8 cellular contexts compared by ENCODE assay signal in the genomic region with DNA sequence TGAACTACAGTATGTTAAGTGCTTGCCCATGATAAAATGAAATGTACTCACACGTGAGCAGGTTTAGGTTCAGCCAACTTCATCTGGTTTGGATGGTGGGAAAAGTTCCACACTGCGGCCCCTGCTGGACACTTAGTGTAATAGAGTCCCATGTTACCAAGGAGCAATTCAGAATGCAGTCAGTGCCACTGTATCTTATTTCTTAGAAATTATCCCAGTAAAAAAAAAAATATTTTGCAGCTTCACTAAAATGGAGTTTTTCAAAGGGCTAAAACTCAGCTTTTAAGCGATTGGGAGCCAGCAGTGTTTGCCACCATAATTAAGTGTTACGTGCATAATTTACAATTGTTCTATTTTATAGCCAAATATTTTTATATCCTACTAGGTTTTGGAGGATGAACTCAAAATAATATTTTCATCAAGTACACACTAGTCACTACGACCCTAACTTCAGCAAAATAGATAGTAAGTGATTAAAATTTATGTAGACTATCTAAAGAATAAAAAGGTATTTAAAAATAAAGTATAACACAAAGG.
DNase-seq lines count a peak whose midpoint lies in the region; FAIRE-seq and TF ChIP-seq lines count a peak whose summit lies in the region.

No MANE protein-coding gene starts in this region.

- no peaks in the 10 kb centered on the region for H3K27me3 ChIP-seq in GM23248 (replicated peaks; ENCODE audit: insufficient read depth)
- no peaks in the 10 kb centered on the region for H3K27me3 ChIP-seq in bronchial epithelial cell (ENCODE audit: control insufficient read depth, insufficient read depth, low read length)

- H3K9ac ChIP-seq in GM23248 (no peak overlapping the region), kidney (ENCODE audit: low read length in 2 of 2) (no peak overlapping the region)

- H3F3A ChIP-seq in GM23248 (ENCODE audit: insufficient read depth): no peaks in the 10 kb centered on the region

- no peak overlapping the region for H3K4me3 ChIP-seq in GM23248
- H3K4me3 ChIP-seq in bronchial epithelial cell (ENCODE audit: low read depth, low read length): no peak overlapping the region
- H3K4me3 ChIP-seq in kidney (ENCODE audit: low read length in 2 of 2): no peak overlapping the region

- in situ Hi-C loops in GM23248 (cut with MboI): loop anchor here (25.0 kb wide), 1 partner anchor 471 kb away; no protein-coding TSS in a partner anchor

- H3K9me2 ChIP-seq in GM23248 (ENCODE audit: insufficient read depth): no peaks in the 10 kb centered on the region

- no peak overlapping the region for H2AFZ ChIP-seq in GM23248

- WGBS in GM23248 (ENCODE audit: low coverage in 1 of 2, low lambda C conversion rate in 2 of 2, missing lambda C conversion rate in 2 of 2), 2 experiments: 25% methylated on average over 5 of the region's 5 CpGs

- H3K9me3 ChIP-seq in GM23248 (ENCODE audit: low read depth) (no peaks in the 10 kb centered on the region), kidney (ENCODE audit: control insufficient read depth in 1 of 2, low read length in 2 of 2) (no peaks in the 10 kb centered on the region)

- TF ChIP-seq CTCF in bronchial epithelial cell (IDR thresholded peaks at IDR 0.05; ENCODE audit: insufficient read depth, low read length, severe bottlenecking): peak; percentile 74
- TF ChIP-seq CTCF in kidney (IDR thresholded peaks at IDR 0.05; ENCODE audit: borderline replicate concordance, extremely low read depth, insufficient read depth): peak; percentile 80

- no peak overlapping the region for H3K4me2 ChIP-seq in GM23248 (ENCODE audit: unreplicated experiment)

- H3K4me1 ChIP-seq in GM23248 (ENCODE audit: insufficient read depth) (no peaks in the 10 kb centered on the region), kidney (ENCODE audit: control insufficient read depth in 1 of 2, insufficient read depth in 1 of 2, low read depth in 1 of 2, low read length in 2 of 2) (no peaks in the 10 kb centered on the region)

- intact Hi-C loops in kidney (cut with DNase I): no loop called here

- no peaks in the 10 kb centered on the region for H3K79me2 ChIP-seq in GM23248 (ENCODE audit: insufficient read depth)

- DNase-seq in NK-92 treated with Interleukin-12 subunit alpha and Interleukin-12 subunit beta, amount 100 ng/mL, for 24 hours (lab: John Stamatoyannopoulos, UW): peak; percentile 3
- no peak for DNase-seq in NK-92 (lab: John Stamatoyannopoulos, UW; ENCODE audit: unreplicated experiment)
- DNase-seq in GM23248: peak; percentile 77
- peak; percentile 37 for DNase-seq in KG1 (lab: John Stamatoyannopoulos, UW)
- peak; percentile 7 for DNase-seq in T follicular helper cell (ENCODE audit: low read depth)
- peak; percentile 51 for DNase-seq in bronchial epithelial cell (ENCODE audit: low read depth)
- no peak for DNase-seq in kidney
- peak; percentile 34 for DNase-seq in stimulated activated CD4-positive, alpha-beta T cell treated with anti-CD3 and anti-CD28 coated beads, Interleukin-4, amount 100 ng/mL, for 24 hours

- no peaks in the 10 kb centered on the region for H3K36me3 ChIP-seq in GM23248 (ENCODE audit: low read depth)
- H3K36me3 ChIP-seq in bronchial epithelial cell (ENCODE audit: control insufficient read depth, insufficient read depth, low read length): no peaks in the 10 kb centered on the region
- no peaks in the 10 kb centered on the region for H3K36me3 ChIP-seq in kidney (ENCODE audit: control insufficient read depth in 1 of 2, insufficient read depth in 2 of 2, low read length in 2 of 2)

- H4K20me1 ChIP-seq in GM23248 (ENCODE audit: insufficient read depth): no peaks in the 10 kb centered on the region

- no peak overlapping the region for H3K27ac ChIP-seq in GM23248
- H3K27ac ChIP-seq in kidney (ENCODE audit: low read depth in 2 of 2, low read length in 2 of 2): no peak overlapping the region

- FAIRE-seq in bronchial epithelial cell (lab: Jason Lieb, UNC) (no peak), kidney (lab: Jason Lieb, UNC) (peak; percentile 69)

Comparison
In these comparisons a context has a peak if more than half of its experiments do, and no peak if none do; other contexts are left out.
1. DNase-seq: peak in NK-92 treated with Interleukin-12 subunit alpha and Interleukin-12 subunit beta, amount 100 ng/mL, for 24 hours (single experiment), GM23248 (single experiment), KG1 (single experiment), T follicular helper cell (single experiment), bronchial epithelial cell (single experiment) and stimulated activated CD4-positive, alpha-beta T cell treated with anti-CD3 and anti-CD28 coated beads, Interleukin-4, amount 100 ng/mL, for 24 hours (single experiment); none in NK-92 (single experiment) and kidney (single experiment).